Comparison of ENCODE assay signal across 15 cellular contexts in the genomic region with DNA sequence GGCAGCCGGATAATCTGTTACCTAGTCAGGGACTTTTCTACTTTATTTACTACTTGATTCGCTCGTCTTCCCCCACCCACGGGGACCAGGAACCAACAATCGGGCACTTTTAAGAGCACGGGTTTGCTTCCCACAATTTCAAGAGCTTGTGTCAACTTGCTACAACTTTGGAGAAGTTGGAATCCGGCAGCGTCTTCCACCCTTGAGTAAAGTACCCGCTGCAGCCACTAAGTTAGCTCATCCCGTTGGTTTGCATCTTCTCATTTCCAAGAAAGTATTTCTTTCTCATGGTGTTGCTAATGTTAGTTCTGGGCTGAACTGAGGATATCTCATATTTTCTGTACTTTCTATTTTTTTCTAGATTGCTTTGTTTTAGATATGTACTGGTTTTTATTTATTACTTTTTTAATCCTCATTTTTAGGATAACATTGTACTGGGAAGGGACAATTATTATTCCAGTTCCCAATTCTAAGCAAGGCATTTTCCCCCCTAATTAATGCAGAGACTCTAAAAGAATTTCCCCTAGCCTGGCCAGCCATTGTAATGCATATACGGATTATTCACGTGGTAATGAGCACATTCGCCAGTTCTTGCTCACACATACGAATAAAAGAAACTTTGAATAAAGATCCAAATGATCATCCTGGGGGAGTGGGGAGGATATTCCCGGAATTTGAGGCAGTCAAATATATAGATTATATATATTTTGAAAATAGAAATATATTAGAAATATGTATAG. TPM values are rescaled to one million over a fixed set of nuclear protein-coding genes. Genes with fewer than 3 reads are reported as not detected.
DNase-seq lines count a peak whose midpoint lies in the region; ATAC-seq and TF ChIP-seq lines count a peak whose summit lies in the region.
"Had no signal": no experiment of that assay in that cellular context is flagged by ENCODE, and none has a peak within 500 bp of the region (broad histone marks: within the 10 kb centered on the region; RNA-seq: fewer than 3 reads in every experiment).

No MANE protein-coding gene starts in this region.

- no peaks in the 10 kb centered on the region for H3K9me3 Mint-ChIP-seq in activated CD4-positive, alpha-beta T cell treated with anti-CD3 and anti-CD28 coated beads, Interleukin-2, amount 10 ng/mL, durations not matched to agents 24 days and 14 days
- peaks cover 0 to 12% (median 4%) of the 10 kb centered on the region in 5 experiments for H3K9me3 Mint-ChIP-seq in brain
- H3K9me3 Mint-ChIP-seq in T-helper 2 cell treated with Interferon-gamma antibody and Interleukin-4, amounts not matched to agents 5 μg/mL and 100 μg/mL, for 36 hours, result no peaks in the 10 kb centered on the region
- peaks cover 0 to 7% of the 10 kb centered on the region in 2 donors for H3K9me3 Mint-ChIP-seq in activated naive CD4-positive, alpha-beta T cell treated with anti-CD3 and anti-CD28 coated beads, Interleukin-2, amount 50 U/mL, for 72 hours

- intact Hi-C loops in activated CD4-positive, alpha-beta T cell treated with anti-CD3 and anti-CD28 coated beads, Interleukin-2, amount 10 ng/mL, durations not matched to agents 24 days and 14 days (cut with micrococcal nuclease), result no loop called here

- H3K27me3 Mint-ChIP-seq in activated CD4-positive, alpha-beta T cell treated with anti-CD3 and anti-CD28 coated beads, Interleukin-2, amount 10 ng/mL, durations not matched to agents 24 days and 14 days, result peaks cover 71% of the 10 kb centered on the region
- H3K27me3 Mint-ChIP-seq in brain, result peaks cover 71% of the 10 kb centered on the region
- peaks cover 80% of the 10 kb centered on the region for H3K27me3 Mint-ChIP-seq in T-helper 2 cell treated with Interferon-gamma antibody and Interleukin-4, amounts not matched to agents 5 μg/mL and 100 μg/mL, for 36 hours (ENCODE audit: low read depth)

- H3K4me3 Mint-ChIP-seq in activated CD4-positive, alpha-beta T cell treated with anti-CD3 and anti-CD28 coated beads, Interleukin-2, amount 10 ng/mL, durations not matched to agents 24 days and 14 days, result no peak overlapping the region
- peak overlapping the region in 3 of 5 experiments; percentile 87 to 93 (median 91) for H3K4me3 Mint-ChIP-seq in brain
- no peak overlapping the region for H3K4me3 Mint-ChIP-seq in T-helper 2 cell treated with Interferon-gamma antibody and Interleukin-4, amounts not matched to agents 5 μg/mL and 100 μg/mL, for 36 hours
- H3K4me3 Mint-ChIP-seq: activated CD8-positive, alpha-beta T cell treated with anti-CD3 and anti-CD28 coated beads for 36 hours; memory B cell had no signal

- H3K4me1 Mint-ChIP-seq in activated CD4-positive, alpha-beta T cell treated with anti-CD3 and anti-CD28 coated beads, Interleukin-2, amount 10 ng/mL, durations not matched to agents 24 days and 14 days, result no peaks in the 10 kb centered on the region
- H3K4me1 Mint-ChIP-seq in brain, result peaks cover 35% of the 10 kb centered on the region
- no peaks in the 10 kb centered on the region for H3K4me1 Mint-ChIP-seq in T-helper 2 cell treated with Interferon-gamma antibody and Interleukin-4, amounts not matched to agents 5 μg/mL and 100 μg/mL, for 36 hours (ENCODE audit: low read depth)
- H3K4me1 Mint-ChIP-seq: memory B cell had no signal

- H3K4me3 ChIP-seq in iPS-18c (ENCODE audit: insufficient read depth, low read depth, low read length), result peak overlapping the region; percentile 65
- H3K4me3 ChIP-seq: ascending aorta had no signal

- no peak for TF ChIP-seq CTCF in brain (conservative IDR thresholded peaks at IDR 0.05)

- no peak overlapping the region for H3K27ac Mint-ChIP-seq in activated CD4-positive, alpha-beta T cell treated with anti-CD3 and anti-CD28 coated beads, Interleukin-2, amount 10 ng/mL, durations not matched to agents 24 days and 14 days
- peak overlapping the region in 4 of 5 experiments; percentile 79 to 98 (median 98) for H3K27ac Mint-ChIP-seq in brain
- H3K27ac Mint-ChIP-seq in T-helper 2 cell treated with Interferon-gamma antibody and Interleukin-4, amounts not matched to agents 5 μg/mL and 100 μg/mL, for 36 hours, result no peak overlapping the region
- H3K27ac Mint-ChIP-seq in activated naive CD4-positive, alpha-beta T cell treated with anti-CD3 and anti-CD28 coated beads, Interleukin-2, amount 50 U/mL, for 72 hours, result no peak overlapping the region
- H3K27ac Mint-ChIP-seq: activated CD8-positive, alpha-beta T cell treated with anti-CD3 and anti-CD28 coated beads for 36 hours; memory B cell had no signal

- peak; percentile 53 for DNase-seq in activated CD4-positive, alpha-beta T cell treated with anti-CD3 and anti-CD28 coated beads, Interleukin-2, amount 10 ng/mL, durations not matched to agents 24 days and 14 days
- DNase-seq in activated CD4-positive, alpha-beta T cell treated with anti-CD3 and anti-CD28 coated beads for 48 hours, result no peak
- DNase-seq in T-helper 2 cell treated with Interferon-gamma antibody and Interleukin-4, amounts not matched to agents 5 μg/mL and 100 μg/mL, for 36 hours (ENCODE audit: low spot score), result no peak
- DNase-seq in activated naive CD4-positive, alpha-beta T cell treated with anti-CD3 and anti-CD28 coated beads, Interleukin-2, amount 50 U/mL, for 72 hours (ENCODE audit: low spot score in 2 of 2), result no peak
- DNase-seq: activated CD8-positive, alpha-beta T cell treated with anti-CD3 and anti-CD28 coated beads for 36 hours; Calu3; hippocampal formation; RPMI8226; T1000 had no signal

- no peaks in the 10 kb centered on the region for H3K36me3 Mint-ChIP-seq in activated CD4-positive, alpha-beta T cell treated with anti-CD3 and anti-CD28 coated beads, Interleukin-2, amount 10 ng/mL, durations not matched to agents 24 days and 14 days (ENCODE audit: low read depth)
- peaks cover 32% of the 10 kb centered on the region for H3K36me3 Mint-ChIP-seq in brain
- peaks cover 2% of the 10 kb centered on the region for H3K36me3 Mint-ChIP-seq in T-helper 2 cell treated with Interferon-gamma antibody and Interleukin-4, amounts not matched to agents 5 μg/mL and 100 μg/mL, for 36 hours (ENCODE audit: low read depth)
- H3K36me3 Mint-ChIP-seq in activated naive CD4-positive, alpha-beta T cell treated with anti-CD3 and anti-CD28 coated beads, Interleukin-2, amount 50 U/mL, for 72 hours, result peaks cover 12 to 26% of the 10 kb centered on the region in 2 donors
- H3K36me3 Mint-ChIP-seq: memory B cell had no signal

- ATAC-seq in HG02970 (IDR thresholded peaks at IDR 0.05; ENCODE audit: low FRiP score, unreplicated experiment), result no peak
- no peak for ATAC-seq in HG02623 (IDR thresholded peaks at IDR 0.05; ENCODE audit: unreplicated experiment)
- ATAC-seq in activated naive CD4-positive, alpha-beta T cell treated with anti-CD3 and anti-CD28 coated beads, Interleukin-2, amount 50 U/mL, for 72 hours, result no peak
- ATAC-seq: activated CD8-positive, alpha-beta T cell treated with anti-CD3 and anti-CD28 coated beads for 36 hours had no signal

- no peaks in the 10 kb centered on the region for H3K9me3 ChIP-seq in iPS-18c (ENCODE audit: control insufficient read depth, insufficient read depth, low read length)
- H3K9me3 ChIP-seq: ascending aorta had no signal

RNA-seq across cellular contexts. Expression of a gene that starts 4.0 kb away (rescaled TPM):
- not detected in 2 replicates for total RNA-seq in activated CD4-positive, alpha-beta T cell treated with anti-CD3 and anti-CD28 coated beads, Interleukin-2, amount 10 ng/mL, durations not matched to agents 24 days and 14 days
- polyA plus RNA-seq in brain (ENCODE audit: insufficient read depth, low read depth, low replicate concordance), result 120 TPM
- under 1 TPM in 1 of 2 donors, not detected in 1; 0.19 TPM for total RNA-seq in activated naive CD4-positive, alpha-beta T cell treated with anti-CD3 and anti-CD28 coated beads, Interleukin-2, amount 50 U/mL, for 72 hours
- total RNA-seq: activated CD8-positive, alpha-beta T cell treated with anti-CD3 and anti-CD28 coated beads for 36 hours had no signal

Comparison
In these comparisons a context has a peak if more than half of its experiments do, and no peak if none do; other contexts are left out.
1. H3K27ac Mint-ChIP-seq: peak in brain (4 of 5); none in activated CD4-positive, alpha-beta T cell treated with anti-CD3 and anti-CD28 coated beads, Interleukin-2, amount 10 ng/mL, durations not matched to agents 24 days and 14 days (single experiment), T-helper 2 cell treated with Interferon-gamma antibody and Interleukin-4, amounts not matched to agents 5 μg/mL and 100 μg/mL, for 36 hours (single experiment) and activated naive CD4-positive, alpha-beta T cell treated with anti-CD3 and anti-CD28 coated beads, Interleukin-2, amount 50 U/mL, for 72 hours (0 of 2).
2. H3K4me3 Mint-ChIP-seq: peak in brain (3 of 5); none in activated CD4-positive, alpha-beta T cell treated with anti-CD3 and anti-CD28 coated beads, Interleukin-2, amount 10 ng/mL, durations not matched to agents 24 days and 14 days (single experiment) and T-helper 2 cell treated with Interferon-gamma antibody and Interleukin-4, amounts not matched to agents 5 μg/mL and 100 μg/mL, for 36 hours (single experiment).